Comparison of ENCODE assay signal across 8 cellular contexts in the genomic region with DNA sequence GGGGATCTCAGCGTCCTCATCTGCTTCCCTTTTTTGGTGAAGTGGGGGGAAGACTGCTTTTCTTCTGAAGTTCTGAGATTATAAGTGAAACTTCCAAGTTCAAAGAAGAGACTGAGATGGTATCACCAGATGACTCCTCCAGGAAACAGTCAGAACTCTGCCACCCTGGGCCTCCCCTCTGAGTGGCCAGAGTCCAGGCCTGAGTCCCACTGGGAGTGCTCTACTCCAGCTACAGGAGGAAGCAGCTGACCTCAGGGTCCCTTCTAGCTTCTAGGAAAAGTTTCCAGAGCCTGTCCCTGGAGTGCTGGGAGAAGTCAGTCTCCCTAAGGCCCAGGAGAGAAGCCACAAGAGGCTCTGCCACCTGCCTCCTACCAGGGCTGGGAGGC.
DNase-seq lines count a peak whose midpoint lies in the region; ATAC-seq, FAIRE-seq and TF ChIP-seq lines count a peak whose summit lies in the region.

No MANE protein-coding gene starts in this region.

- H3K4me1 ChIP-seq in esophagus squamous epithelium (peaks cover 50 to 88% (median 56%) of the 10 kb centered on the region in 3 donors), small intestine (ENCODE audit: control insufficient read depth in 2 of 2, insufficient read depth in 1 of 2, low read depth in 1 of 2, low read length in 1 of 2) (peaks cover 8 to 31% of the 10 kb centered on the region in 2 donors)

- intact Hi-C loops in esophagus squamous epithelium (cut with DNase I), result loop anchor here (10.0 kb wide), 1 partner anchor 103 kb away; a partner anchor contains a TSS

- ATAC-seq in HG03196 (IDR thresholded peaks at IDR 0.05; ENCODE audit: unreplicated experiment), result no peak
- no peak for ATAC-seq in GM21825 (IDR thresholded peaks at IDR 0.05; ENCODE audit: unreplicated experiment)

- H3K36me3 Mint-ChIP-seq in HFFc6 (ENCODE audit: low read depth), result no peaks in the 10 kb centered on the region

- H3K27ac ChIP-seq in esophagus squamous epithelium, result peak overlapping the region; percentile 43 to 94 (median 75)
- H3K27ac ChIP-seq in small intestine (ENCODE audit: low read depth in 1 of 2, low read length in 1 of 2), result peak overlapping the region; percentile 67 to 91

- 57% methylated on average over 1 of the region's 1 CpG; no CpG with 5 or more reads in 1 of the 2 donors for WGBS in esophagus squamous epithelium, 2 donors
- WGBS in small intestine, 3 donors, result 64 to 72% (median 71%) methylated on average over 1 of the region's 1 CpG

- no peak overlapping the region for H3K27ac Mint-ChIP-seq in HFFc6

- no peak for FAIRE-seq in small intestine (lab: Jason Lieb, UNC)

- peak; percentile 70 for DNase-seq in activated CD8-positive, alpha-beta memory T cell treated with anti-CD3 and anti-CD28 coated beads, Interleukin-2, amount 50 U/mL, for 48 hours
- DNase-seq in activated CD8-positive, alpha-beta memory T cell treated with anti-CD3 and anti-CD28 coated beads for 24 hours, result no peak
- DNase-seq in HFFc6 (peak; percentile 13), esophagus squamous epithelium (lab: John Stamatoyannopoulos, UW) (no peak), small intestine (peak; percentile 79), occipital lobe (lab: John Stamatoyannopoulos, UW) (no peak)

- H3K4me3 Mint-ChIP-seq in HFFc6, result no peak overlapping the region

- no peak overlapping the region for H3K4me3 ChIP-seq in esophagus squamous epithelium
- H3K4me3 ChIP-seq in small intestine (ENCODE audit: low read depth in 1 of 2, low read length in 2 of 2), result peak overlapping the region in 1 of 2 donors; percentile 25

- H3K36me3 ChIP-seq in esophagus squamous epithelium (peaks cover 0 to 24% (median 0%) of the 10 kb centered on the region in 3 donors), small intestine (ENCODE audit: control insufficient read depth in 2 of 2, insufficient read depth in 2 of 2, low read length in 2 of 2) (no peaks in the 10 kb centered on the region)

- H3K27me3 Mint-ChIP-seq in HFFc6 (ENCODE audit: insufficient read depth), result peaks cover 11% of the 10 kb centered on the region

- no peaks in the 10 kb centered on the region for H3K9me3 ChIP-seq in esophagus squamous epithelium
- no peaks in the 10 kb centered on the region for H3K9me3 ChIP-seq in small intestine (ENCODE audit: control insufficient read depth, low read depth)

- no peak for TF ChIP-seq CTCF in HFFc6 (IDR thresholded peaks at IDR 0.05)
- TF ChIP-seq CTCF in esophagus squamous epithelium (IDR thresholded peaks at IDR 0.05), result no peak

- no peak for TF ChIP-seq POLR2A in esophagus squamous epithelium (IDR thresholded peaks at IDR 0.05)

- H3K4me1 Mint-ChIP-seq in HFFc6 (ENCODE audit: low read depth), result peaks cover 9% of the 10 kb centered on the region

- H3K9me3 Mint-ChIP-seq in HFFc6, result no peaks in the 10 kb centered on the region

- H3K27me3 ChIP-seq in esophagus squamous epithelium (no peaks in the 10 kb centered on the region), small intestine (ENCODE audit: control insufficient read depth in 2 of 2, insufficient read depth in 2 of 2, low read length in 2 of 2) (no peaks in the 10 kb centered on the region)

Comparison
In these comparisons a context has a peak if more than half of its experiments do, and no peak if none do; other contexts are left out.
1. DNase-seq: peak in activated CD8-positive, alpha-beta memory T cell treated with anti-CD3 and anti-CD28 coated beads, Interleukin-2, amount 50 U/mL, for 48 hours (single experiment), HFFc6 (single experiment) and small intestine (single experiment); none in activated CD8-positive, alpha-beta memory T cell treated with anti-CD3 and anti-CD28 coated beads for 24 hours (single experiment), esophagus squamous epithelium (single experiment) and occipital lobe (single experiment).